Comparison of ENCODE assay signal across 8 cellular contexts in the genomic region with DNA sequence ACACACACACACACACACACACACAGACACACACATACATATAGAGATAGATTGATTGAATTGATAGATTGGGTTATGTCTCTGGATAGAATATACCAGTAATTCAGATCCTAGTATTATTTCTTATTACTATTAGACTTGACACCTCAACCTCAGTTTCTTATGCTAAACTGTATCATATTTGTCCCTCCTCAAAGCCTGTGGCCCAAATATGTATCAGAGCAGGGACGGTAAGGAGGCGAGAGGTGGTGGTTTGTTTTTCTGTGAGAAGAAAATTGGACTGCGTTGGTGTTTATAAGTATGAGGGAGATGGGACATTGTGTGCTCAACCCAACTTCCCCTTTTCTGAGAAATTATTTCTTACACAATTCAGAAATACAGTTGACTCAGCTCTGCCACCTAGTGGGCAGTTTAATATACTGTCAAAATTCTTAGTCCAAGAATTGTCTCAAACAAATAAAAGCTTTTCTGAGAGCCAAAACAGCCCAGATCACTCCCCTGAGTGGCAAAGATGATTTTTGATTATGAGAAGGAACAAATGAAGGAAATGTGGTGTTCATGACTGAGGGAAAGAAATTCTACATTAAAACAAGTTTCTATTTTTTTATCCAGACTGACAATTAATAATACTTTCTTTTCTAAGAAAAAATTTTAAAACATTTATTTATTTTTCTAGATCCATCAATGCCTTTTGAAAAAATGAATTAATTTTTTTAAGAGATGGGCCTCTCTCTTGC. TPM values are rescaled to one million over a fixed set of nuclear protein-coding genes. Genes with fewer than 3 reads are reported as not detected.
A peak's percentile ranks its signal among the peaks of the same experiment; 100 is the strongest.
DNase-seq lines count a peak whose midpoint lies in the region; ATAC-seq and TF ChIP-seq lines count a peak whose summit lies in the region.

No MANE protein-coding gene starts in this region.

- intact Hi-C loops in left lung (cut with DNase I) = no loop called here

- peaks cover 0 to 69% of the 10 kb centered on the region in 2 donors for H3K4me1 ChIP-seq in left lung

- H3K27me3 ChIP-seq in left lung = no peaks in the 10 kb centered on the region

- H3K27ac ChIP-seq in cingulate gyrus (ENCODE audit: low read depth, low read length) = peak overlapping the region; percentile 88
- peak overlapping the region; percentile 85 to 90 for H3K27ac ChIP-seq in left lung

- H3K9me3 ChIP-seq in left lung = no peaks in the 10 kb centered on the region

- peak; percentile 62 for DNase-seq in D341Med (ENCODE audit: low spot score)
- DNase-seq in NCI-H2227 treated with DMSO at 0.1 percent for 48 hours (lab: John Stamatoyannopoulos, UW) = peak; percentile 82
- DNase-seq in activated CD4-positive, CD25-positive, alpha-beta regulatory T cell (lab: John Stamatoyannopoulos, UW) = peak; percentile 42 to 55 (median 50)
- no peak for DNase-seq in left lung
- peak; percentile 41 to 64 for DNase-seq in stimulated activated CD4-positive, alpha-beta T cell treated with anti-CD3 and anti-CD28 coated beads, Interleukin-4, amount 100 ng/mL, for 48 hours (ENCODE audit: low read depth in 2 of 2)

- ATAC-seq in HG02798 (IDR thresholded peaks at IDR 0.05; ENCODE audit: poor library complexity, unreplicated experiment) (peak; percentile 49), left lung (peak; percentile 81), GM18502 (IDR thresholded peaks at IDR 0.05; ENCODE audit: poor library complexity, unreplicated experiment) (no peak)

- no peaks in the 10 kb centered on the region for H3K36me3 ChIP-seq in left lung

- TF ChIP-seq CTCF in left lung (IDR thresholded peaks at IDR 0.05) = peak; percentile 72 to 91

- no peak overlapping the region for H3K4me3 ChIP-seq in left lung

RNA-seq across cellular contexts. Expression of gene TXNIP, which starts 10.8 kb away (rescaled TPM):
- 100 to 1,000 TPM; 380 to 422 TPM for total RNA-seq in left lung

RNA-seq across cellular contexts. Expression of gene HJV, which starts 14.3 kb away (rescaled TPM):
- total RNA-seq in left lung = not detected

RNA-seq across cellular contexts. Expression of gene POLR3GL, which starts 42.7 kb away (rescaled TPM):
- 10 to 100 TPM; 19.6 to 20.8 TPM for total RNA-seq in left lung

RNA-seq across cellular contexts. Expression of gene ANKRD34A, which starts 42.8 kb away (rescaled TPM):
- total RNA-seq in left lung = 1 to 10 TPM in 1 of 2 donors, under 1 TPM in 1; 0.82 to 1.2 TPM

RNA-seq across cellular contexts. Expression of gene LIX1L, which starts 49.4 kb away (rescaled TPM):
- total RNA-seq in left lung = 10 to 100 TPM; 28.9 to 32.0 TPM

Comparison
In these comparisons a context has a peak if more than half of its experiments do, and no peak if none do; other contexts are left out.
1. DNase-seq: peak in D341Med (single experiment), NCI-H2227 treated with DMSO at 0.1 percent for 48 hours (single experiment), activated CD4-positive, CD25-positive, alpha-beta regulatory T cell (4 of 4) and stimulated activated CD4-positive, alpha-beta T cell treated with anti-CD3 and anti-CD28 coated beads, Interleukin-4, amount 100 ng/mL, for 48 hours (2 of 2); none in left lung (0 of 2).